In genomic region chr7:11831727-11832495, GRCh38 we compare ENCODE assay signal across 8 cellular contexts. TPM values are rescaled to one million over a fixed set of nuclear protein-coding genes. Genes with fewer than 3 reads are reported as not detected.
A peak's percentile ranks its signal among the peaks of the same experiment; 100 is the strongest.
DNase-seq lines count a peak whose midpoint lies in the region; ATAC-seq, FAIRE-seq and TF ChIP-seq lines count a peak whose summit lies in the region.

TSS of gene THSD7A (minus strand) at chr7:11832198. CDS start at chr7:11831946, 252 bp downstream.

- H2AK5ac ChIP-seq in H1 (ENCODE audit: low read depth, low read length): no peak within 1 kb of the TSS

- peak in 1 of 2 experiments; percentile 32; a peak in 1 of 3 replicates for TF ChIP-seq EP300 in H1 (IDR thresholded peaks at IDR 0.05; ENCODE audit: borderline replicate concordance in 1 of 2, low read depth in 2 of 2, low read length in 2 of 2)
- no peak for TF ChIP-seq EP300 in suprapubic skin (IDR thresholded peaks at IDR 0.05)

- TF ChIP-seq CTCF in AG09309 (IDR thresholded peaks at IDR 0.05; ENCODE audit: control insufficient read depth, insufficient read depth, low read depth, low read length, missing control alignments): no peak
- no peak for TF ChIP-seq CTCF in H1 (IDR thresholded peaks at IDR 0.05; ENCODE audit: control extremely low read depth in 1 of 3, insufficient read depth in 1 of 3, low read depth in 1 of 3, low read length in 3 of 3)
- TF ChIP-seq CTCF in lung (IDR thresholded peaks at IDR 0.05; ENCODE audit: control extremely low read depth, extremely low read depth): no peak
- TF ChIP-seq CTCF in suprapubic skin (IDR thresholded peaks at IDR 0.05): no peak

- CTCF ChIA-PET in H1 (lab: Charles Lee; ENCODE audit: partially characterized antibody): interaction anchor here (0.6 to 1.4 kb wide), 8 partner anchors 13 to 664 kb away, joined by 3 to 4 read pairs (median 3); no protein-coding TSS in a partner anchor

- H3K4me1 ChIP-seq in SJCRH30: no peaks in the 10 kb centered on the region; the same call in 1 of the 2 replicates
- peaks cover 0 to 2% (median 0%) of the 10 kb centered on the region in 4 experiments; a peak in 2 of 7 replicates for H3K4me1 ChIP-seq in H1 (replicated peaks in 1 of 4; ENCODE audit: control insufficient read depth in 3 of 4, insufficient read depth in 4 of 4, low read length in 3 of 4)
- peaks cover 0 to 3% of the 10 kb centered on the region in 2 donors for H3K4me1 ChIP-seq in lung (ENCODE audit: control insufficient read depth in 2 of 2, insufficient read depth in 2 of 2, low read length in 2 of 2)
- peaks cover 15% of the 10 kb centered on the region for H3K4me1 ChIP-seq in suprapubic skin

- H2BK12ac ChIP-seq in H1 (ENCODE audit: low read depth, low read length): no peak within 1 kb of the TSS

- peak in 1 of 2 experiments; percentile 16; a peak in 2 of 4 replicates for TF ChIP-seq RAD21 in H1 (IDR thresholded peaks at IDR 0.05 in 1 of 2, conservative IDR thresholded peaks at IDR 0.05 in 1 of 2; ENCODE audit: low read depth in 2 of 2, low read length in 2 of 2)

- TF ChIP-seq POLR2A in H1 (IDR thresholded peaks at IDR 0.05; ENCODE audit: control extremely low read depth in 1 of 2, low read depth in 2 of 2, low read length in 2 of 2) (no peak), suprapubic skin (IDR thresholded peaks at IDR 0.05) (no peak)

- no peaks in the 10 kb centered on the region for H4K20me1 ChIP-seq in H1 (replicated peaks in 1 of 2; ENCODE audit: control insufficient read depth in 1 of 2, insufficient read depth in 2 of 2, low read length in 2 of 2)

- H3K9ac ChIP-seq in H1 (replicated peaks in 1 of 4; ENCODE audit: extremely low read depth in 1 of 4, low read depth in 3 of 4, low read length in 3 of 4): peak within 1 kb of the TSS in 3 of 4 experiments; percentile 23 to 67 (median 57); a peak in 4 of 7 replicates

- no peaks in the 10 kb centered on the region for H3K79me1 ChIP-seq in H1 (ENCODE audit: low read depth, low read length)

- H3K4me3 ChIP-seq in AG09309 (ENCODE audit: control insufficient read depth, low read depth, low read length) (peak within 1 kb of the TSS; percentile 44), SJCRH30 (peak within 1 kb of the TSS; percentile 59), H1 (ENCODE audit: extremely low read depth in 1 of 4, insufficient read depth in 2 of 4, low read depth in 3 of 4, low read length in 4 of 4) (peak within 1 kb of the TSS; percentile 58 to 84 (median 64)), lung (peak within 1 kb of the TSS; percentile 46), suprapubic skin (peak within 1 kb of the TSS; percentile 57)

- H3K27ac ChIP-seq in SJCRH30 (peak within 1 kb of the TSS; percentile 6; the same call in 1 of the 2 replicates), H1 (ENCODE audit: low read depth, low read length) (no peak within 1 kb of the TSS), lung (ENCODE audit: low read depth in 1 of 2, low read length in 1 of 2) (peak within 1 kb of the TSS; percentile 14 to 24), suprapubic skin (peak within 1 kb of the TSS; percentile 23)

- POLR2A ChIA-PET in H1 (lab: Charles Lee; ENCODE audit: partially characterized antibody): interaction anchor here (0.6 to 1.3 kb wide), 3 partner anchors 14 to 379 kb away, joined by 3 to 4 read pairs (median 3); partner anchors contain the start of gene TMEM106B

- H3K56ac ChIP-seq in H1 (replicated peaks; ENCODE audit: insufficient read length, low read depth, low read length): no peak within 1 kb of the TSS

- H3K36me3 ChIP-seq in SJCRH30 (no peaks in the 10 kb centered on the region), H1 (ENCODE audit: control insufficient read depth in 2 of 4, insufficient read depth in 4 of 4, low read length in 3 of 4) (no peaks in the 10 kb centered on the region), lung (ENCODE audit: control insufficient read depth in 2 of 2, insufficient read depth in 2 of 2, low read length in 2 of 2) (no peaks in the 10 kb centered on the region), suprapubic skin (no peaks in the 10 kb centered on the region)

- DNase-seq in AG09309 (ENCODE audit: low read depth): no peak
- peak; percentile 71 for DNase-seq in HuH-7 (ENCODE audit: low spot score)
- peak; percentile 63 to 81 for DNase-seq in SJCRH30
- DNase-seq in H1 (ENCODE audit: low read depth in 1 of 2, low spot score in 2 of 2): peak; percentile 10 to 79
- peak; percentile 40 for DNase-seq in lung (ENCODE audit: low spot score)
- peak in 1 of 2 donors; percentile 60 for DNase-seq in suprapubic skin (ENCODE audit: low spot score in 2 of 2)

- ATAC-seq in GM18511 (IDR thresholded peaks at IDR 0.05; ENCODE audit: unreplicated experiment): peak; percentile 51
- ATAC-seq in lung (ENCODE audit: insufficient read depth, low FRiP score): peak; percentile 89
- ATAC-seq in GM21423 (IDR thresholded peaks at IDR 0.05; ENCODE audit: unreplicated experiment): no peak

- peak within 1 kb of the TSS; percentile 86 for H2AFZ ChIP-seq in H1 (ENCODE audit: low read length)

- no peak within 1 kb of the TSS for H2BK20ac ChIP-seq in H1 (ENCODE audit: low read length)

- H3K4me2 ChIP-seq in H1 (ENCODE audit: insufficient read depth in 1 of 2, low read depth in 2 of 2, low read length in 2 of 2): peak within 1 kb of the TSS; percentile 86 to 94

- 3% methylated on average over 38 of the region's 62 CpGs; no CpG with 5 or more reads in 1 of the 2 experiments for WGBS in H1 (ENCODE audit: extremely low coverage in 1 of 2, insufficient coverage in 1 of 2, insufficient read length in 1 of 2, insufficient replicate concordance in 2 of 2, low coverage in 1 of 2, low lambda C conversion rate in 2 of 2, missing lambda C conversion rate in 1 of 2), 2 experiments
- WGBS in lung, 2 donors: 3 to 4% methylated on average over 59 to 62 of the region's 62 CpGs
- WGBS in suprapubic skin: 6% methylated on average over 29 of the region's 62 CpGs

- no peak within 1 kb of the TSS for H2BK15ac ChIP-seq in H1 (ENCODE audit: low read length)

- H3K4ac ChIP-seq in H1 (replicated peaks; ENCODE audit: insufficient read length, low read depth, low read length): no peak within 1 kb of the TSS

- H4K8ac ChIP-seq in H1 (ENCODE audit: extremely low read depth, insufficient read depth, low read length): 0 out of 2 replicates have a peak within 1 kb of the TSS, but pooled peaks have one; percentile 2

- H3K27me3 ChIP-seq in SJCRH30: peaks cover 5% of the 10 kb centered on the region
- 0 out of 7 replicates have a peak, but pooled peaks cover 0 to 2% (median under 1%) of the 10 kb centered on the region in 4 experiments for H3K27me3 ChIP-seq in H1 (replicated peaks in 1 of 4; ENCODE audit: control insufficient read depth in 3 of 4, extremely low read depth in 1 of 4, insufficient read depth in 3 of 4, low read length in 3 of 4)
- H3K27me3 ChIP-seq in lung (ENCODE audit: control insufficient read depth, insufficient read depth): no peaks in the 10 kb centered on the region
- peaks cover 7% of the 10 kb centered on the region for H3K27me3 ChIP-seq in suprapubic skin

- no peak within 1 kb of the TSS for H2BK120ac ChIP-seq in H1 (replicated peaks; ENCODE audit: low read depth, low read length)

- H3K23ac ChIP-seq in H1 (ENCODE audit: insufficient read length): no peak within 1 kb of the TSS

- H4K5ac ChIP-seq in H1 (ENCODE audit: insufficient read length, low read depth, low read length): peak within 1 kb of the TSS; percentile 87

- no peak for FAIRE-seq in H1 (lab: Jason Lieb, UNC)

- H3K79me2 ChIP-seq in H1 (ENCODE audit: control insufficient read depth in 1 of 2, insufficient read depth in 2 of 2, low read length in 2 of 2): no peaks in the 10 kb centered on the region

- no peaks in the 10 kb centered on the region for H3K9me3 ChIP-seq in SJCRH30 (replicated peaks)
- 0 out of 4 replicates have a peak, but pooled peaks cover 0 to 5% of the 10 kb centered on the region in 2 experiments for H3K9me3 ChIP-seq in H1 (ENCODE audit: insufficient read depth in 2 of 2, low read depth in 1 of 2, low read length in 1 of 2)
- H3K9me3 ChIP-seq in lung (ENCODE audit: control insufficient read depth in 2 of 2, insufficient read depth in 1 of 2, low read length in 1 of 2): peaks cover 0 to 3% of the 10 kb centered on the region in 2 donors
- H3K9me3 ChIP-seq in suprapubic skin: no peaks in the 10 kb centered on the region

- H3K18ac ChIP-seq in H1 (ENCODE audit: extremely low read depth, low read length): no peak within 1 kb of the TSS

- no peak within 1 kb of the TSS for H3K14ac ChIP-seq in H1 (ENCODE audit: insufficient read length)

- no peak within 1 kb of the TSS for H2BK5ac ChIP-seq in H1 (ENCODE audit: low read depth, low read length)

- peak within 1 kb of the TSS; percentile 17 for H4K91ac ChIP-seq in H1 (replicated peaks; ENCODE audit: insufficient read length, low read length)

- H3K23me2 ChIP-seq in H1 (ENCODE audit: low read depth, low read length): peaks cover 11% of the 10 kb centered on the region; the same call in 1 of the 2 replicates

TF ChIP-seq in H1, 55 proteins besides CTCF, POLR2A, EP300 and RAD21 (continues in another document):
- no peak for TF ChIP-seq RNF2 (IDR thresholded peaks at IDR 0.05; ENCODE audit: borderline replicate concordance, low read depth, low read length, missing control alignments, poor library complexity, severe bottlenecking)
- TF ChIP-seq TBP (IDR thresholded peaks at IDR 0.05; ENCODE audit: low read depth, low read length): 0 out of 2 replicates have a peak, but pooled peaks have one; percentile 25
- no peak for TF ChIP-seq RXRA (IDR thresholded peaks at IDR 0.05; ENCODE audit: insufficient read depth, low read depth, low read length)
- peak; percentile 81; the same call in 1 of the 2 replicates for TF ChIP-seq RBBP5 (IDR thresholded peaks at IDR 0.05; ENCODE audit: borderline replicate concordance, low read depth, low read length)
- TF ChIP-seq ASH2L (IDR thresholded peaks at IDR 0.05; ENCODE audit: low read length): peak; percentile 96
- peak; percentile 78 for TF ChIP-seq KDM4A (IDR thresholded peaks at IDR 0.05; ENCODE audit: low read depth, low read length, severe bottlenecking)
- TF ChIP-seq HDAC2 (IDR thresholded peaks at IDR 0.05; ENCODE audit: borderline replicate concordance in 1 of 2, low read depth in 2 of 2, low read length in 2 of 2): peak in 1 of 2 experiments; percentile 34; a peak in 1 of 4 replicates

RNA-seq across cellular contexts. Expression of gene THSD7A, which starts in this region (rescaled TPM):
- 0.10 and 0.28 TPM in 2 replicates for total RNA-seq in SJCRH30 (2014; rRNA removed; shearing (Covaris generic))
- total RNA-seq in H1 (2021; fragmentation: NEBNext Ultra II Directional; extraction: Animal tissue kit (Norgen Biotek cat#: 25700)): 1.2 and 1.6 TPM in 2 replicates
- polyA plus RNA-seq in H1 (2011; rRNA removed) (0.30 and 0.44 TPM in 2 replicates), lung (under 1 TPM; 0.53 to 0.77 TPM)
- polyA plus RNA-seq in H1 (2011; cell fraction: cytosol; rRNA removed): 0.44 TPM
- polyA plus RNA-seq in H1 (2011; cell fraction: nucleus; rRNA removed): 0.97 TPM
- polyA plus RNA-seq in H1 (2012, experiment 1 of 2): 0.54 to 1.1 TPM (median 0.71 TPM) in 4 replicates
- polyA plus RNA-seq in H1 (2012, experiment 2 of 2): 0.04 TPM
- 0.39 TPM for polyA plus RNA-seq in H1 (2013, experiment 1 of 2)
- 0.37 TPM for polyA plus RNA-seq in H1 (2013, experiment 2 of 2)
- 2.6 and 3.3 TPM in 2 replicates for polyA minus RNA-seq in H1 (2011; rRNA and poly(A)+ RNA removed)
- polyA minus RNA-seq in H1 (2011; cell fraction: cytosol; rRNA and poly(A)+ RNA removed): 1.5 TPM
- polyA minus RNA-seq in H1 (2011; cell fraction: nucleus; rRNA and poly(A)+ RNA removed): 5.9 TPM
- total RNA-seq in lung (10 to 100 TPM in 1 of 2 donors, 1 to 10 TPM in 1; 8.2 to 12.1 TPM), suprapubic skin (1 to 10 TPM in 2 of 4 donors, under 1 TPM in 2; 0.42 to 5.4 (median 1.2) TPM)

Comparison
In these comparisons a context has a peak if more than half of its experiments do, and no peak if none do; other contexts are left out.
1. Peak in DNase-seq, H3K4me3 ChIP-seq and H3K27ac ChIP-seq in SJCRH30; RNA of the gene not detected or under 1 TPM.